8 cellular contexts compared by ENCODE assay signal in genomic region chr3:157865449-157865862, GRCh38.
DNase-seq lines count a peak whose midpoint lies in the region; ATAC-seq and TF ChIP-seq lines count a peak whose summit lies in the region.

No MANE protein-coding gene starts in this region.

- H3K23ac ChIP-seq in mesendoderm (ENCODE audit: low read length) = no peak overlapping the region

- H3K4me2 ChIP-seq in OCI-LY7 (ENCODE audit: low read length) (no peak overlapping the region), mesendoderm (ENCODE audit: low read length) (no peak overlapping the region)

- no peaks in the 10 kb centered on the region for H4K20me1 ChIP-seq in OCI-LY7 (ENCODE audit: insufficient read depth, low read length)

- H3K9ac ChIP-seq in mesendoderm (ENCODE audit: low read length) = no peak overlapping the region

- H3K9me3 Mint-ChIP-seq in activated naive CD4-positive, alpha-beta T cell treated with anti-CD3 and anti-CD28 coated beads, Interleukin-2, amount 50 U/mL, for 72 hours = no peaks in the 10 kb centered on the region

- no peak for TF ChIP-seq EP300 in tibial nerve (IDR thresholded peaks at IDR 0.05)

- H3K56ac ChIP-seq in mesendoderm (ENCODE audit: low read length) = no peak overlapping the region

- no CpG with 5 or more reads among the region's 7 CpGs for WGBS in mesendoderm (ENCODE audit: extremely low coverage, insufficient coverage, low lambda C conversion rate)
- 51 to 56% methylated on average over 7 of the region's 7 CpGs for WGBS in tibial nerve, 2 donors

- H3K27me3 ChIP-seq in mesendoderm (ENCODE audit: insufficient read depth, low read length, poor library complexity) (no peaks in the 10 kb centered on the region), tibial nerve (no peaks in the 10 kb centered on the region)

- H3K9me3 ChIP-seq in OCI-LY7 (ENCODE audit: low read length) (no peaks in the 10 kb centered on the region), tibial nerve (no peaks in the 10 kb centered on the region)

- H3K36me3 ChIP-seq in OCI-LY7 (ENCODE audit: insufficient read depth, low read length) (no peaks in the 10 kb centered on the region), mesendoderm (ENCODE audit: control insufficient read depth, insufficient read depth, low read length) (no peaks in the 10 kb centered on the region), tibial nerve (no peaks in the 10 kb centered on the region)

- POLR2A ChIA-PET in OCI-LY7 (lab: Charles Lee) = no interaction called here

- DNase-seq in DMS53 (lab: John Stamatoyannopoulos, UW) = peak; percentile 71
- DNase-seq in OCI-LY7 (ENCODE audit: low spot score) = peak; percentile 57
- DNase-seq in activated naive CD4-positive, alpha-beta T cell treated with anti-CD3 and anti-CD28 coated beads, Interleukin-2, amount 50 U/mL, for 72 hours (ENCODE audit: low spot score in 2 of 2) = peak in 1 of 2 donors; percentile 67
- peak; percentile 65 for DNase-seq in mesendoderm
- DNase-seq in AG20443 (ENCODE audit: low spot score) = no peak
- DNase-seq in tibial nerve (ENCODE audit: low spot score in 2 of 2) = no peak

- H3K18ac ChIP-seq in mesendoderm (ENCODE audit: low read length) = no peak overlapping the region

- H3K4me3 ChIP-seq in OCI-LY7 (ENCODE audit: low read depth, low read length, poor library complexity, severe bottlenecking) = no peak overlapping the region
- H3K4me3 ChIP-seq in mesendoderm (ENCODE audit: low read length) = no peak overlapping the region
- no peak overlapping the region for H3K4me3 ChIP-seq in tibial nerve

- no peak overlapping the region for H3K27ac Mint-ChIP-seq in activated naive CD4-positive, alpha-beta T cell treated with anti-CD3 and anti-CD28 coated beads, Interleukin-2, amount 50 U/mL, for 72 hours

- no peak overlapping the region for H4K5ac ChIP-seq in mesendoderm (ENCODE audit: low read length)

- no peaks in the 10 kb centered on the region for H3K9me2 ChIP-seq in OCI-LY7 (ENCODE audit: insufficient read depth, low read length)

- CTCF ChIA-PET in OCI-LY7 (lab: Charles Lee; ENCODE audit: unreplicated experiment) = no interaction called here

- H3K27ac ChIP-seq in OCI-LY7 (ENCODE audit: low read depth, low read length, poor library complexity, severe bottlenecking) = no peak overlapping the region
- H3K27ac ChIP-seq in mesendoderm (ENCODE audit: low read depth, low read length) = no peak overlapping the region
- H3K27ac ChIP-seq in tibial nerve = no peak overlapping the region

- H3K79me2 ChIP-seq in OCI-LY7 (ENCODE audit: insufficient read depth, low read depth, low read length) = no peaks in the 10 kb centered on the region
- no peaks in the 10 kb centered on the region for H3K79me2 ChIP-seq in mesendoderm (ENCODE audit: control insufficient read depth, insufficient read depth, low read length)

- no TSS peak for BruUV-seq in OCI-LY7 (replicated peaks; lab: Mats Ljungman, UMichigan)

- H2BK120ac ChIP-seq in mesendoderm (ENCODE audit: low read depth, low read length) = no peak overlapping the region

- peak; percentile 94 for TF ChIP-seq CTCF in OCI-LY7 (conservative IDR thresholded peaks at IDR 0.05; ENCODE audit: low read length)
- TF ChIP-seq CTCF in tibial nerve (IDR thresholded peaks at IDR 0.05) = no peak

- no peak overlapping the region for H2AK5ac ChIP-seq in mesendoderm (ENCODE audit: low read length)

- H3K36me3 Mint-ChIP-seq in activated naive CD4-positive, alpha-beta T cell treated with anti-CD3 and anti-CD28 coated beads, Interleukin-2, amount 50 U/mL, for 72 hours = no peaks in the 10 kb centered on the region

- no peaks in the 10 kb centered on the region for H3K4me1 ChIP-seq in OCI-LY7 (ENCODE audit: insufficient read depth, low read length, poor library complexity, severe bottlenecking)
- H3K4me1 ChIP-seq in mesendoderm (ENCODE audit: control insufficient read depth, low read depth, low read length) = no peaks in the 10 kb centered on the region
- H3K4me1 ChIP-seq in tibial nerve = peaks cover 0 to 20% (median 3%) of the 10 kb centered on the region in 4 donors

- ATAC-seq in GM19023 (IDR thresholded peaks at IDR 0.05; ENCODE audit: unreplicated experiment) = peak; percentile 89
- peak; percentile 87 for ATAC-seq in HG03064 (IDR thresholded peaks at IDR 0.05; ENCODE audit: low read depth, unreplicated experiment)
- ATAC-seq in activated naive CD4-positive, alpha-beta T cell treated with anti-CD3 and anti-CD28 coated beads, Interleukin-2, amount 50 U/mL, for 72 hours = peak; percentile 46 to 67

- no peaks in the 10 kb centered on the region for H3K79me1 ChIP-seq in mesendoderm (ENCODE audit: low read length)

- no peak overlapping the region for H2AFZ ChIP-seq in OCI-LY7 (ENCODE audit: low read length)

- TF ChIP-seq POLR2A in tibial nerve (IDR thresholded peaks at IDR 0.05) = no peak

- intact Hi-C loops in OCI-LY7 (cut with micrococcal nuclease; ENCODE audit: unreplicated experiment) = loop anchor here (2.0 to 5.0 kb wide), 3 partner anchors 447 to 672 kb away; no protein-coding TSS in a partner anchor

- H4K8ac ChIP-seq in mesendoderm (ENCODE audit: low read depth, low read length) = no peak overlapping the region

- H2BK5ac ChIP-seq in mesendoderm (ENCODE audit: low read length) = no peak overlapping the region

- H3K4ac ChIP-seq in mesendoderm (ENCODE audit: low read depth, low read length) = no peak overlapping the region

- no peak overlapping the region for H2BK15ac ChIP-seq in mesendoderm (replicated peaks; ENCODE audit: low read depth)

Comparison
In these comparisons a context has a peak if more than half of its experiments do, and no peak if none do; other contexts are left out.
1. DNase-seq: peak in DMS53 (single experiment), OCI-LY7 (single experiment) and mesendoderm (single experiment); none in AG20443 (single experiment) and tibial nerve (0 of 2).
2. Peak in every context shown above with its lines, with median percentiles within 50 percentile points of each other: ATAC-seq.